ENCODE assay signal across 12 cellular contexts in the genomic region with DNA sequence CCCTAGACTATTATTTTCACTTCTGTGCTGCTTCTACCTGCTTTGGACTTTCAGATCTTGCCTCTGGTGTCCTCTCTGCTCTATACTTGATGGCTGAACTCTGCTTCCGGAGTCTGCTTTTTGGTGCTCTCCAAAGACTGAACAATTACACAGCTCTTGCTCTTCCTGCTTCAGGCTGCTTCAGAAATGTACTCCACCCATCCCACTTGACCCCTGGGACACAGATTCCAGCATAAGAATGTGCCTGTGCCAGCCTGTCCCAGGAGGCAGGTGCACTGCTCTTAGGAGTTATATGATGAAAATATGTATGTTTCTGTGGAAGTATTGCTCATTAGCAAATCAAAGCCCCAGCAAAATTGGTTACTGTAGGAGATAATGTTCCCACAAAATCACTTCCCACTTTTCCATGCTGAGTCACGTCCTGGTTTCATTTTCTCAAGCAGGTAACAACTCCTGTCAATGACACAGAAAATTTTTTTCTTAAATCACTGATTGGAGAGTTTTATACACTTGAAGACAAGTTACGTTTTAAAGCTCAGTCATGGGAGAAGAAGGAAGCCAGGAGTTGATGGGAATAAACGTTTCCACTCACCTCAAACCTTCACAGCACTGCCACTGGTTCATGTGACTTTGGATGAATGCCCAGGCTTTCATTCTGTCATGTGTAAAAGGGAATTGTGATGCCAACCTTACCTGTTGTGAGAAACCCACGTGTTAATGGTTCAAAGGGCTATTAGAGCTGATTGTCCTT.
DNase-seq lines count a peak whose midpoint lies in the region; ATAC-seq, FAIRE-seq and TF ChIP-seq lines count a peak whose summit lies in the region.
"Had no signal": no experiment of that assay in that cellular context is flagged by ENCODE, and none has a peak within 500 bp of the region (broad histone marks: within the 10 kb centered on the region; RNA-seq: fewer than 3 reads in every experiment).

No MANE protein-coding gene starts in this region.

- no peak for TF ChIP-seq POLR2A in A549 (IDR thresholded peaks at IDR 0.05; ENCODE audit: low read length)

- no peak overlapping the region for H3K4me3 ChIP-seq in A549
- H3K4me3 ChIP-seq: cardiac muscle cell had no signal

- TF ChIP-seq RAD21 in A549 (conservative IDR thresholded peaks at IDR 0.05 in 1 of 2, IDR thresholded peaks at IDR 0.05 in 1 of 2), result no peak

- peak in 1 of 2 experiments; percentile 44 for DNase-seq in A549 (ENCODE audit: low read depth in 1 of 2, low spot score in 1 of 2)
- peak; percentile 45 for DNase-seq in RCC 7860 (ENCODE audit: low spot score)
- peak; percentile 97 for DNase-seq in kidney tubule cell (ENCODE audit: low spot score)
- no peak for DNase-seq in NCI-H2081 treated with DMSO at 0.1 percent for 48 hours (lab: John Stamatoyannopoulos, UW)
- no peak for DNase-seq in NCI-H446 treated with DMSO at 0.1 percent for 48 hours (lab: John Stamatoyannopoulos, UW)
- DNase-seq in NAMALWA (ENCODE audit: low spot score), result no peak
- DNase-seq: AML-193; stimulated activated naive CD4-positive, alpha-beta T cell treated with Interleukin-2 at 50 U/mL for 16 hours had no signal

- H3K27ac ChIP-seq in A549, result peak overlapping the region; percentile 2 to 63; a peak in 5 of 6 replicates
- H3K27ac ChIP-seq: cardiac muscle cell had no signal

- FAIRE-seq in A549 (lab: Jason Lieb, UNC) (no peak), RCC 7860 (lab: Jason Lieb, UNC) (peak; percentile 84)
- FAIRE-seq: frontal cortex had no signal

- WGBS in A549 (ENCODE audit: missing lambda C conversion rate), result 42% methylated on average over 5 of the region's 5 CpGs

- no peaks in the 10 kb centered on the region for H3K9me3 ChIP-seq in A549

- peak overlapping the region; percentile 44 for H3K4me2 ChIP-seq in A549

- TF ChIP-seq CTCF in A549 (IDR thresholded peaks at IDR 0.05), result no peak

- POLR2A ChIA-PET in A549 (lab: Yijun Ruan, JAX), result no interaction called here

- TF ChIP-seq EP300 in A549 (IDR thresholded peaks at IDR 0.05), result no peak

- H3K4me1 ChIP-seq in A549, result peaks cover 10% of the 10 kb centered on the region; the same call in 2 of the 3 replicates

- peak; percentile 54 to 59; a peak in 3 of 6 replicates for ATAC-seq in A549
- peak; percentile 56 for ATAC-seq in GM21367 (IDR thresholded peaks at IDR 0.05; ENCODE audit: unreplicated experiment)
- no peak for ATAC-seq in GM21576 (IDR thresholded peaks at IDR 0.05; ENCODE audit: unreplicated experiment)

- CTCF ChIA-PET in A549 (lab: Yijun Ruan, JAX), result interaction anchor here (1.8 kb wide), 1 partner anchor 30 kb away, joined by 7 read pairs; no protein-coding TSS in a partner anchor

TF ChIP-seq in A549, 52 proteins besides CTCF, POLR2A, EP300 and RAD21:
- TF ChIP-seq NFE2L2 (conservative IDR thresholded peaks at IDR 0.05; ENCODE audit: low read length), result 0 out of 2 replicates have a peak, but pooled peaks have one; percentile 24
- TF ChIP-seq, protein P1, sequence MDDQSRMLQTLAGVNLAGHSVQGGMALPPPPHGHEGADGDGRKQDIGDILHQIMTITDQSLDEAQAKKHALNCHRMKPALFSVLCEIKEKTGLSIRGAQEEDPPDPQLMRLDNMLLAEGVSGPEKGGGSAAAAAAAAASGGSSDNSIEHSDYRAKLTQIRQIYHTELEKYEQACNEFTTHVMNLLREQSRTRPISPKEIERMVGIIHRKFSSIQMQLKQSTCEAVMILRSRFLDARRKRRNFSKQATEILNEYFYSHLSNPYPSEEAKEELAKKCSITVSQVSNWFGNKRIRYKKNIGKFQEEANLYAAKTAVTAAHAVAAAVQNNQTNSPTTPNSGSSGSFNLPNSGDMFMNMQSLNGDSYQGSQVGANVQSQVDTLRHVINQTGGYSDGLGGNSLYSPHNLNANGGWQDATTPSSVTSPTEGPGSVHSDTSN (IDR thresholded peaks at IDR 0.05), result no peak
- TF ChIP-seq MAFK (IDR thresholded peaks at IDR 0.05; ENCODE audit: partially characterized antibody), result peak; percentile 28

Comparison
In these comparisons a context has a peak if more than half of its experiments do, and no peak if none do; other contexts are left out.
1. DNase-seq: peak in RCC 7860 (single experiment) and kidney tubule cell (single experiment); none in NCI-H2081 treated with DMSO at 0.1 percent for 48 hours (single experiment), NCI-H446 treated with DMSO at 0.1 percent for 48 hours (single experiment) and NAMALWA (single experiment).